9 cellular contexts compared by ENCODE assay signal in the genomic region with DNA sequence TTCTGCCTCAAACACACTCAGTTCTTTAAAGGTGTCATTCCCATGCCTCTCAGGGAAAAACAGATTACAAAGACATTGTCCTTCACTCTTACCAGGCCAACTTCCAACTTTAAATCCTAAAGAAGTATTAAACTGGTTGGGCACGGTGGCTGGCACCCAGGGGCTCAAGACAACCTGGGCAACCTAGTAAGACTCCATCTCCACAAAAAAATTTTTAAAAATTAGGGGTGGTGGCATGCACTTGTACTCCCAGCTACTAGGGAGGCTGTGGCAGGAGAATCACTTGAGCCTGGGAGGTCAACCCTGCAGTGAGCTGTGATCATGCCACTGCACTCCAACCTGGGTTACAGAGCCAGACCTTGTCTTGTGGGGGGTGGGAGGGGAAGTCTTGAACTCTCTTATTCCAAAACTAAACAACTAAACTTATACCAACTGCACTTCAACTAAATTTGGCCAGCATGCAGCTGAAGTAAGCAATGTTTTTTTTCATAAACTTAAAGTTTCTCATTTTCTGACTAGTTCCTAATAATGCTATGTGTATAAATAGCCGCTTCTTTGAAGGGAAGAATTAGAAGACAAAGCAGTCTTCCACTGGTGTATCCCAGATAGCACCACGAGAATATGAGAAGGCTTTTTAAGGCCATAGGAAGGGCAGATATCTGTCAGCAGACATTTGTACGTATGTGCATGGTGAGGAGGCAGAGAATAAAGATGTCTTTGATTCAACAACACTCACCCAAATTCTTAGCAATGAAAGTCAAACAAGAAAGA. TPM values are rescaled to one million over a fixed set of nuclear protein-coding genes. Genes with fewer than 3 reads are reported as not detected.
A peak's percentile ranks its signal among the peaks of the same experiment; 100 is the strongest.
DNase-seq lines count a peak whose midpoint lies in the region; ATAC-seq, FAIRE-seq and TF ChIP-seq lines count a peak whose summit lies in the region.
"Had no signal": no experiment of that assay in that cellular context is flagged by ENCODE, and none has a peak within 500 bp of the region (broad histone marks: within the 10 kb centered on the region; RNA-seq: fewer than 3 reads in every experiment).

No MANE protein-coding gene starts in this region.

- CTCF ChIA-PET in SK-N-SH (lab: Yijun Ruan, JAX): interaction anchor here (1.3 kb wide), 1 partner anchor 229 kb away, joined by 5 read pairs; no protein-coding TSS in a partner anchor

- no peaks in the 10 kb centered on the region for H3K9me3 ChIP-seq in SK-N-SH

- peak overlapping the region; percentile 88 for H3K4me3 Mint-ChIP-seq in activated naive CD8-positive, alpha-beta T cell treated with anti-CD3 and anti-CD28 coated beads for 36 hours

- H4K20me1 ChIP-seq in SK-N-SH (ENCODE audit: insufficient read depth): no peaks in the 10 kb centered on the region

- H3K27me3 Mint-ChIP-seq in activated naive CD8-positive, alpha-beta T cell treated with anti-CD3 and anti-CD28 coated beads for 36 hours: no peaks in the 10 kb centered on the region

- H3K79me2 ChIP-seq in SK-N-SH (ENCODE audit: insufficient read depth): peaks cover 74% of the 10 kb centered on the region

- 96% methylated on average over 4 of the region's 4 CpGs for WGBS in SK-N-SH (ENCODE audit: low lambda C conversion rate)

- TF ChIP-seq EP300 in SK-N-SH (IDR thresholded peaks at IDR 0.05; ENCODE audit: borderline replicate concordance in 1 of 2, low read depth in 1 of 2, low read length in 1 of 2): no peak

- POLR2A ChIA-PET in SK-N-SH (lab: Yijun Ruan, JAX): no interaction called here

- H3K9me2 ChIP-seq in SK-N-SH: no peaks in the 10 kb centered on the region

- no peaks in the 10 kb centered on the region for H3K9me3 Mint-ChIP-seq in activated naive CD8-positive, alpha-beta T cell treated with anti-CD3 and anti-CD28 coated beads for 36 hours

- no peaks in the 10 kb centered on the region for H3K36me3 ChIP-seq in SK-N-SH (replicated peaks in 1 of 2; ENCODE audit: control insufficient read depth in 1 of 2, insufficient read depth in 2 of 2, low read length in 1 of 2)

- peak overlapping the region; percentile 96 for H3K27ac Mint-ChIP-seq in activated naive CD8-positive, alpha-beta T cell treated with anti-CD3 and anti-CD28 coated beads for 36 hours

- no peak for TF ChIP-seq CTCF in SK-N-SH (IDR thresholded peaks at IDR 0.05)
- no peak for TF ChIP-seq CTCF in D721Med (IDR thresholded peaks at IDR 0.05; ENCODE audit: insufficient read depth, missing control alignments)

- H3K4me1 Mint-ChIP-seq in activated naive CD8-positive, alpha-beta T cell treated with anti-CD3 and anti-CD28 coated beads for 36 hours: peaks cover 56% of the 10 kb centered on the region

- DNase-seq in SK-N-SH (no peak), iris pigment epithelial cell (ENCODE audit: low read depth) (peak; percentile 23), superior temporal gyrus (ENCODE audit: extremely low spot score) (peak; percentile 47), NCI-H2196 (lab: John Stamatoyannopoulos, UW; ENCODE audit: unreplicated experiment) (no peak), D721Med (ENCODE audit: insufficient read length, low spot score) (no peak)
- no peak for DNase-seq in activated naive CD8-positive, alpha-beta T cell treated with anti-CD3 and anti-CD28 coated beads for 36 hours
- DNase-seq: central memory CD4-positive, alpha-beta T cell had no signal

- H2AFZ ChIP-seq in SK-N-SH (ENCODE audit: low read depth): no peak overlapping the region

- H3K4me3 ChIP-seq in SK-N-SH (ENCODE audit: low read depth in 2 of 2, low read length in 1 of 2): 0 out of 4 replicates have a peak overlapping the region, but pooled peaks of 1 of the 2 experiments have one; percentile 88

- H3K36me3 Mint-ChIP-seq in activated naive CD8-positive, alpha-beta T cell treated with anti-CD3 and anti-CD28 coated beads for 36 hours: peaks cover 14% of the 10 kb centered on the region

- no peak for FAIRE-seq in D721Med (lab: Jason Lieb, UNC)

- H3K27ac ChIP-seq in SK-N-SH (ENCODE audit: low read depth in 2 of 2, low read length in 1 of 2): peak overlapping the region in 1 of 2 experiments; percentile 48; a peak in 1 of 4 replicates

- peak overlapping the region; percentile 96; the same call in 1 of the 2 replicates for H3K4me2 ChIP-seq in SK-N-SH

- TF ChIP-seq RAD21 in SK-N-SH (IDR thresholded peaks at IDR 0.05; ENCODE audit: low read length): no peak

- peaks cover 0 to 4% of the 10 kb centered on the region in 2 experiments; a peak in 2 of 4 replicates for H3K4me1 ChIP-seq in SK-N-SH (ENCODE audit: control insufficient read depth in 1 of 2, insufficient read depth in 2 of 2, low read depth in 1 of 2, low read length in 1 of 2)

- H3F3A ChIP-seq in SK-N-SH (replicated peaks; ENCODE audit: insufficient read depth): no peaks in the 10 kb centered on the region

- H3K9ac ChIP-seq in SK-N-SH: no peak overlapping the region

- no peak for ATAC-seq in SK-N-SH treated with all-trans-retinoic acid at 6 μM for 48 hours
- no peak for ATAC-seq in HG03457 (IDR thresholded peaks at IDR 0.05; ENCODE audit: unreplicated experiment)

- no peaks in the 10 kb centered on the region for H3K27me3 ChIP-seq in SK-N-SH (ENCODE audit: insufficient read depth)

TF ChIP-seq in SK-N-SH, 30 proteins besides CTCF, POLR2A, EP300 and RAD21 (continues in another document):
- no peak for TF ChIP-seq YY1 (IDR thresholded peaks at IDR 0.05; ENCODE audit: low read depth)
- no peak for TF ChIP-seq CHD2 (IDR thresholded peaks at IDR 0.05; ENCODE audit: low read length, partially characterized antibody)
- no peak for TF ChIP-seq GABPA (IDR thresholded peaks at IDR 0.05; ENCODE audit: low read depth)
- TF ChIP-seq NRF1 (IDR thresholded peaks at IDR 0.05; ENCODE audit: low read depth, low read length): no peak
- TF ChIP-seq FOXJ3 (CRISPR knock-in tag; IDR thresholded peaks at IDR 0.05): no peak
- TF ChIP-seq, protein P1, sequence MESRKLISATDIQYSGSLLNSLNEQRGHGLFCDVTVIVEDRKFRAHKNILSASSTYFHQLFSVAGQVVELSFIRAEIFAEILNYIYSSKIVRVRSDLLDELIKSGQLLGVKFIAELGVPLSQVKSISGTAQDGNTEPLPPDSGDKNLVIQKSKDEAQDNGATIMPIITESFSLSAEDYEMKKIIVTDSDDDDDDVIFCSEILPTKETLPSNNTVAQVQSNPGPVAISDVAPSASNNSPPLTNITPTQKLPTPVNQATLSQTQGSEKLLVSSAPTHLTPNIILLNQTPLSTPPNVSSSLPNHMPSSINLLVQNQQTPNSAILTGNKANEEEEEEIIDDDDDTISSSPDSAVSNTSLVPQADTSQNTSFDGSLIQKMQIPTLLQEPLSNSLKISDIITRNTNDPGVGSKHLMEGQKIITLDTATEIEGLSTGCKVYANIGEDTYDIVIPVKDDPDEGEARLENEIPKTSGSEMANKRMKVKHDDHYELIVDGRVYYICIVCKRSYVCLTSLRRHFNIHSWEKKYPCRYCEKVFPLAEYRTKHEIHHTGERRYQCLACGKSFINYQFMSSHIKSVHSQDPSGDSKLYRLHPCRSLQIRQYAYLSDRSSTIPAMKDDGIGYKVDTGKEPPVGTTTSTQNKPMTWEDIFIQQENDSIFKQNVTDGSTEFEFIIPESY (IDR thresholded peaks at IDR 0.05; ENCODE audit: borderline replicate concordance, low read depth): no peak
- no peak for TF ChIP-seq MXI1 (IDR thresholded peaks at IDR 0.05; ENCODE audit: low read depth, low read length)
- no peak for TF ChIP-seq RXRA (IDR thresholded peaks at IDR 0.05; ENCODE audit: borderline replicate concordance, low read depth)
- TF ChIP-seq SIN3A (IDR thresholded peaks at IDR 0.05; ENCODE audit: borderline replicate concordance, low read depth, low read length): no peak
- no peak for TF ChIP-seq JUND (IDR thresholded peaks at IDR 0.05)

TF ChIP-seq in SK-N-SH treated with all-trans-retinoic acid at 6 μM for 48 hours, 23 proteins besides CTCF, POLR2A, EP300 and RAD21:
- no peak for TF ChIP-seq ZC3H10 (CRISPR knock-in tag; IDR thresholded peaks at IDR 0.05)
- no peak for TF ChIP-seq ZNF565 (CRISPR knock-in tag; conservative IDR thresholded peaks at IDR 0.05; ENCODE audit: low read depth)

RNA-seq across cellular contexts. Expression of gene SLC11A2, which starts 2.4 kb away (rescaled TPM):
- polyA plus RNA-seq in SK-N-SH (2012; rRNA removed): 27.7 and 45.0 TPM in 2 replicates
- polyA plus RNA-seq in SK-N-SH (2012; cell fraction: cytosol; rRNA removed): 26.2 and 32.3 TPM in 2 replicates
- polyA plus RNA-seq in SK-N-SH (2012; cell fraction: nucleus; rRNA removed): 57.1 and 71.4 TPM in 2 replicates
- 10 to 100 TPM; 24.5 to 27.3 TPM for total RNA-seq in activated naive CD8-positive, alpha-beta T cell treated with anti-CD3 and anti-CD28 coated beads for 36 hours

RNA-seq across cellular contexts. Expression of gene LETMD1, which starts 24.3 kb away (rescaled TPM):
- polyA plus RNA-seq in SK-N-SH (2012; rRNA removed): 67.8 and 99.3 TPM in 2 replicates
- polyA plus RNA-seq in SK-N-SH (2012; cell fraction: cytosol; rRNA removed): 50.2 and 57.7 TPM in 2 replicates
- polyA plus RNA-seq in SK-N-SH (2012; cell fraction: nucleus; rRNA removed): 149 and 222 TPM in 2 replicates
- 10 to 100 TPM; 67.2 to 69.4 TPM for total RNA-seq in activated naive CD8-positive, alpha-beta T cell treated with anti-CD3 and anti-CD28 coated beads for 36 hours

RNA-seq across cellular contexts. Expression of gene CSRNP2, which starts 59.6 kb away (rescaled TPM):
- 18.7 and 22.7 TPM in 2 replicates for polyA plus RNA-seq in SK-N-SH (2012; rRNA removed)
- polyA plus RNA-seq in SK-N-SH (2012; cell fraction: cytosol; rRNA removed): 18.6 and 19.3 TPM in 2 replicates
- 34.1 and 44.5 TPM in 2 replicates for polyA plus RNA-seq in SK-N-SH (2012; cell fraction: nucleus; rRNA removed)
- 10 to 100 TPM; 10.5 to 10.9 TPM for total RNA-seq in activated naive CD8-positive, alpha-beta T cell treated with anti-CD3 and anti-CD28 coated beads for 36 hours

Comparison
In these comparisons a context has a peak if more than half of its experiments do, and no peak if none do; other contexts are left out.
1. DNase-seq: peak in iris pigment epithelial cell (single experiment) and superior temporal gyrus (single experiment); none in SK-N-SH (single experiment), activated naive CD8-positive, alpha-beta T cell treated with anti-CD3 and anti-CD28 coated beads for 36 hours (single experiment), NCI-H2196 (single experiment) and D721Med (single experiment).